In the genomic region with DNA sequence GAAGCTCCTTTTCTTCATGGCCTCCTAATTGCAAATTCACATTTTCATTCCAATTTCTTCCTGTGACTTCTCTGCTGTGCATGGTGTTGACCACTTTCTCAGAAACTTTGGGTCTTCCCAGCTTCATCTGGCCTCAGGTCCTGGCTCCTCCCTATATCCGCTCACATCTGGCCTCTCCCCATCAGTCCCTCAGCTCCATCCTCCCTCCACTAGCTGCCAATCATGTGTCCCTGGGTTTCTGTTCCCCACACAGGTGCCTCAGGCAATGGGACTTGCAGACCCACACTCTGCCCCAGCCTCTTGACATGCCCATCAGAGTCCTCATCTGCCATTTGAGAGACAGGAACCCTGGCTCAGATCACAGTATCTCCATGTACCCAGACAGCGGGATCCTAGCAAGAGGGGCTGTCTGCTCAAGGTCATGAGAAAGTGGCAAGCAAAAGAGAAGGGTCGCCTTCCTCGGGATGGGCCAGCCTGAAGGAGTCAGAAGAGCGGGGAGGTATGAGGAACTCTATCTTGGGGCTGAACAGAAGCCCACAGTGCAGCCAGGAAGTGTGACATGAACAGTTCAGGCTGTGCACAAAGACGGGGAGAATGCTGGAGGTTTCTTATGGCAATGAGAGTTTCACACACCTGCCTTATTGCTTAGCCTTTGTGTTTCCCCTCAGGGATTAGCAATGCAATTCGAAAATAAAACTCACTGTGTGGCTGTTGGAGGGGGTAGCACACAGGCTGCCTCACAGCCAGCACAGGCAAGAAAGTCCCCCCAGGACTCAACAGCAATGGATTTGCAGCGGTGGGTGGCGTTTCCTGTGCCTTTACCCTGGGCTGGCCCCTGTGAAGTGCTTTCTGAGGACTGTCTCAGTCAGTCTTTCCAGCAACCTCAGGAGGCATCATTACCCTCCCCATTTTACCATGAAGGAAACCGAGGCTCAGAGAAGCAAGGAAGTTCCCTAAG, we compare ENCODE assay signal across 11 cellular contexts.
A peak's percentile ranks its signal among the peaks of the same experiment; 100 is the strongest.
DNase-seq lines count a peak whose midpoint lies in the region; ATAC-seq and TF ChIP-seq lines count a peak whose summit lies in the region.
"Had no signal": no experiment of that assay in that cellular context is flagged by ENCODE, and none has a peak within 500 bp of the region (broad histone marks: within the 10 kb centered on the region; RNA-seq: fewer than 3 reads in every experiment).

No MANE protein-coding gene starts in this region.

- TF ChIP-seq CTCF in chondrocyte (IDR thresholded peaks at IDR 0.05): no peak

- H3K4me3 Mint-ChIP-seq in chondrocyte (ENCODE audit: unreplicated experiment): no peak overlapping the region
- no peak overlapping the region for H3K4me3 Mint-ChIP-seq in stimulated activated naive B cell treated with anti-CD40 and anti-IgM and Interleukin-4, amounts not matched to agents 10 μg/mL and 1 μg/mL and 100 μg/mL, for 72 hours
- H3K4me3 Mint-ChIP-seq: endodermal cell, immature natural killer cell had no signal

- no peaks in the 10 kb centered on the region for H3K36me3 Mint-ChIP-seq in chondrocyte (ENCODE audit: low read depth)
- H3K36me3 Mint-ChIP-seq in stimulated activated naive B cell treated with anti-CD40 and anti-IgM and Interleukin-4, amounts not matched to agents 10 μg/mL and 1 μg/mL and 100 μg/mL, for 72 hours: no peaks in the 10 kb centered on the region
- H3K36me3 Mint-ChIP-seq: immature natural killer cell had no signal

- DNase-seq in activated T-cell treated with anti-CD3 and anti-CD28 coated beads for 48 hours (ENCODE audit: low read depth) (peak; percentile 50), chondrocyte (ENCODE audit: low spot score) (no peak), HUDEP-2 (lab: John Stamatoyannopoulos, UW; ENCODE audit: unreplicated experiment in 76 of 76) (no peak), AG08396 (ENCODE audit: low spot score) (no peak), NCI-H146 (lab: John Stamatoyannopoulos, UW) (no peak)
- DNase-seq in activated T-cell treated with anti-CD3 and anti-CD28 coated beads, Interleukin-2, amount 50 U/mL, for 1 hour: no peak
- DNase-seq in stimulated activated naive B cell treated with anti-CD40 and anti-IgM and Interleukin-4, amounts not matched to agents 10 μg/mL and 1 μg/mL and 100 μg/mL, for 72 hours: no peak
- DNase-seq: endodermal cell, immature natural killer cell, MG63 had no signal

- ATAC-seq in HG03066 (IDR thresholded peaks at IDR 0.05; ENCODE audit: low read depth, unreplicated experiment): peak; percentile 59
- ATAC-seq in stimulated activated naive B cell treated with anti-CD40 and anti-IgM and Interleukin-4, amounts not matched to agents 10 μg/mL and 1 μg/mL and 100 μg/mL, for 72 hours (replicated peaks): peak; percentile 38 to 51

- no peaks in the 10 kb centered on the region for H3K27me3 Mint-ChIP-seq in chondrocyte (ENCODE audit: low read depth)
- H3K27me3 Mint-ChIP-seq in stimulated activated naive B cell treated with anti-CD40 and anti-IgM and Interleukin-4, amounts not matched to agents 10 μg/mL and 1 μg/mL and 100 μg/mL, for 72 hours: peaks cover 0 to 17% of the 10 kb centered on the region in 2 donors

- peaks cover 8% of the 10 kb centered on the region for H3K9me3 Mint-ChIP-seq in chondrocyte (ENCODE audit: low read depth)
- no peaks in the 10 kb centered on the region for H3K9me3 Mint-ChIP-seq in stimulated activated naive B cell treated with anti-CD40 and anti-IgM and Interleukin-4, amounts not matched to agents 10 μg/mL and 1 μg/mL and 100 μg/mL, for 72 hours
- H3K9me3 Mint-ChIP-seq: endodermal cell, immature natural killer cell had no signal

- peak overlapping the region; percentile 86 for H3K27ac Mint-ChIP-seq in chondrocyte (ENCODE audit: unreplicated experiment)
- H3K27ac Mint-ChIP-seq in stimulated activated naive B cell treated with anti-CD40 and anti-IgM and Interleukin-4, amounts not matched to agents 10 μg/mL and 1 μg/mL and 100 μg/mL, for 72 hours: no peak overlapping the region
- H3K27ac Mint-ChIP-seq: endodermal cell, immature natural killer cell had no signal

- H3K4me1 Mint-ChIP-seq in chondrocyte (ENCODE audit: low read depth): peaks cover 55% of the 10 kb centered on the region
- peaks cover 2 to 10% of the 10 kb centered on the region in 2 donors for H3K4me1 Mint-ChIP-seq in stimulated activated naive B cell treated with anti-CD40 and anti-IgM and Interleukin-4, amounts not matched to agents 10 μg/mL and 1 μg/mL and 100 μg/mL, for 72 hours
- H3K4me1 Mint-ChIP-seq: immature natural killer cell had no signal
